7 cellular contexts compared by ENCODE assay signal in the genomic region with DNA sequence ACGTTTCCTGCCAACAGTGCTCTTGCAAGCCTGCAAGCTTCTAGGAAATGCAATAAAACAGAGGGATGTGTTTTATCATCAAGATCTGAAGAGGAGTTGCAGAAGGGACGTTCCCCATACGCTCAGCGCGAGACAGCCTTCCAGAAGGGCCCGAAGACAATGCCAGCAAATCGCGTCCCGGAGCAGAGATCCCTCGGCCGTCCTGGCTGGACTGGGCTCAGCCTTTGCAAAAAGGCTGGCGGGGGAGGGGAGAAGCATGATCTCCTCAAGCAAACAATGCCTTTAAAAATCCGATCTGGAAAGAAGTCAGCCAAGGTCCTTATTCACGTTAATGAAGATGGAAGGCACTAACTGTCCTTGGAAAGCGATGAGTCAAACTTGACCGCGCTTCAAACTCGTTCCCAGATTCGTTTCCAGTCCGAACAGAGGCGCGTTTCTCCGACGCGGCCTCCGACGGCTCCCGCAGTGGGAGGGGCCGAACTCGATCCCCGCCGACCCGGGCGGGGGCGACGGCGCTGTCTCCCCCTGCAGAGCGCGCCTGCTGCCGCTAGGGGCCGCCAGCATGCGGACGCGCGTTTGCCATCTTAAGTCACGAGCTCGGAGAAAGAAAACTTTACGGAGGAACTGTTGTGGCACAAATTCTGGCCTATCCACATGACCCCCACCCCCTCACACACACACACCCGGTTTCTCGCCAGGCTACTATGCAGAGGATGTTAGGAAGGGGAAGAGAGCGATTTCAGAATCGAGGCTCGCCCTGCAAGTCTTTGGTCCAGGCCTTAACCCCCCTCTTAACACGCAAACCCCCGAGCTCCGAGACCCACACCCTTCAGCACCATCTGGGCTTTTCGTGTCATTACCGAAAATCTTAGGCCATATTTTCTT. TPM values are rescaled to one million over a fixed set of nuclear protein-coding genes. Genes with fewer than 3 reads are reported as not detected.
DNase-seq lines count a peak whose midpoint lies in the region; ATAC-seq and TF ChIP-seq lines count a peak whose summit lies in the region.

No MANE protein-coding gene starts in this region.

- H3K4me1 ChIP-seq in naive thymus-derived CD4-positive, alpha-beta T cell (ENCODE audit: control insufficient read depth in 2 of 2, insufficient read depth in 2 of 2, low read length in 2 of 2): peaks cover 12 to 23% of the 10 kb centered on the region in 2 donors

- CTCF ChIA-PET in naive thymus-derived CD4-positive, alpha-beta T cell (lab: Charles Lee): interaction anchor here (0.6 to 8.2 kb wide), 55 partner anchors 8 to 1689 kb away, joined by 3 to 322 read pairs (median 4); a partner anchor contains a TSS

- peak overlapping the region; percentile 72 for H3K27ac ChIP-seq in naive thymus-derived CD4-positive, alpha-beta T cell (ENCODE audit: low read depth, low read length)

- H3K36me3 Mint-ChIP-seq in naive thymus-derived CD4-positive, alpha-beta T cell: peaks cover 0 to 14% (median 0%) of the 10 kb centered on the region in 5 donors
- H3K36me3 Mint-ChIP-seq in stimulated activated naive CD8-positive, alpha-beta T cell treated with anti-CD3 and anti-CD28 coated beads, Interleukin-15, Interleukin-2, amounts not matched to agents 100 ng/mL and 50 ng/mL, for 24 hours (ENCODE audit: low read depth): peaks cover 13% of the 10 kb centered on the region

- H3K9me3 Mint-ChIP-seq in naive thymus-derived CD4-positive, alpha-beta T cell: no peaks in the 10 kb centered on the region
- no peaks in the 10 kb centered on the region for H3K9me3 Mint-ChIP-seq in stimulated activated naive CD8-positive, alpha-beta T cell treated with anti-CD3 and anti-CD28 coated beads, Interleukin-15, Interleukin-2, amounts not matched to agents 100 ng/mL and 50 ng/mL, for 24 hours

- intact Hi-C loops in naive thymus-derived CD4-positive, alpha-beta T cell (cut with micrococcal nuclease): loop anchor here (1.0 to 10.0 kb wide), 17 partner anchors 7 to 1803 kb away; a partner anchor contains a TSS

- peak; percentile 47 for ATAC-seq in HG03354 (IDR thresholded peaks at IDR 0.05; ENCODE audit: poor library complexity, severe bottlenecking, unreplicated experiment)
- peak; percentile 65 for ATAC-seq in naive thymus-derived CD4-positive, alpha-beta T cell

- peak overlapping the region; percentile 86 to 100 (median 98) for H3K4me3 Mint-ChIP-seq in naive thymus-derived CD4-positive, alpha-beta T cell
- peak overlapping the region; percentile 92 for H3K4me3 Mint-ChIP-seq in stimulated activated naive CD8-positive, alpha-beta T cell treated with anti-CD3 and anti-CD28 coated beads, Interleukin-15, Interleukin-2, amounts not matched to agents 100 ng/mL and 50 ng/mL, for 24 hours

- H3K27me3 Mint-ChIP-seq in naive thymus-derived CD4-positive, alpha-beta T cell: peaks cover 0 to 12% (median 0%) of the 10 kb centered on the region in 5 donors
- H3K27me3 Mint-ChIP-seq in stimulated activated naive CD8-positive, alpha-beta T cell treated with anti-CD3 and anti-CD28 coated beads, Interleukin-15, Interleukin-2, amounts not matched to agents 100 ng/mL and 50 ng/mL, for 24 hours: no peaks in the 10 kb centered on the region

- DNase-seq in GM12865 (ENCODE audit: low read depth): peak; percentile 70
- DNase-seq in OCI-M1 (lab: John Stamatoyannopoulos, UW): peak; percentile 65
- DNase-seq in activated effector memory CD4-positive, alpha-beta T cell treated with Interleukin-2 at 50 U/mL for 16 hours: peak; percentile 77
- peak; percentile 91 for DNase-seq in fibroblast of peridontal ligament (ENCODE audit: extremely low read depth)
- peak; percentile 63 to 86 (median 77) for DNase-seq in naive thymus-derived CD4-positive, alpha-beta T cell

- peaks cover 31 to 73% (median 43%) of the 10 kb centered on the region in 7 donors for H3K4me1 Mint-ChIP-seq in naive thymus-derived CD4-positive, alpha-beta T cell
- H3K4me1 Mint-ChIP-seq in stimulated activated naive CD8-positive, alpha-beta T cell treated with anti-CD3 and anti-CD28 coated beads, Interleukin-15, Interleukin-2, amounts not matched to agents 100 ng/mL and 50 ng/mL, for 24 hours (ENCODE audit: low read depth): peaks cover 65% of the 10 kb centered on the region

- H3K27me3 ChIP-seq in naive thymus-derived CD4-positive, alpha-beta T cell (ENCODE audit: control insufficient read depth in 2 of 2, insufficient read depth in 2 of 2, low read length in 2 of 2): no peaks in the 10 kb centered on the region

- POLR2A ChIA-PET in naive thymus-derived CD4-positive, alpha-beta T cell (lab: Charles Lee): interaction anchor here (0.5 to 3.8 kb wide), 13 partner anchors 10 to 1407 kb away, joined by 3 to 33 read pairs (median 4); a partner anchor contains a TSS

- H3K27ac Mint-ChIP-seq in naive thymus-derived CD4-positive, alpha-beta T cell: peak overlapping the region; percentile 93 to 100 (median 100)
- H3K27ac Mint-ChIP-seq in stimulated activated naive CD8-positive, alpha-beta T cell treated with anti-CD3 and anti-CD28 coated beads, Interleukin-15, Interleukin-2, amounts not matched to agents 100 ng/mL and 50 ng/mL, for 24 hours: peak overlapping the region; percentile 98

- peak; percentile 98 for TF ChIP-seq CTCF in GM12865 (IDR thresholded peaks at IDR 0.05; ENCODE audit: insufficient read depth, low read depth, low read length, missing control alignments)

- H3K36me3 ChIP-seq in naive thymus-derived CD4-positive, alpha-beta T cell (ENCODE audit: control insufficient read depth in 2 of 3, insufficient read depth in 3 of 3, low read length in 3 of 3): peaks cover 0 to 6% (median 0%) of the 10 kb centered on the region in 3 experiments

- peak overlapping the region; percentile 50 for H3K4me3 ChIP-seq in GM12865 (ENCODE audit: low read depth, low read length)
- H3K4me3 ChIP-seq in naive thymus-derived CD4-positive, alpha-beta T cell (ENCODE audit: low read length): peak overlapping the region; percentile 79

- no peaks in the 10 kb centered on the region for H3K9me3 ChIP-seq in naive thymus-derived CD4-positive, alpha-beta T cell (ENCODE audit: control insufficient read depth in 2 of 3, low read length in 3 of 3)

RNA-seq across cellular contexts. Expression of a gene that starts 5.5 kb away (rescaled TPM):
- 100 to 1,000 TPM in 1 of 5 experiments, 10 to 100 TPM in 4; 13.4 to 154 (median 29.5) TPM for total RNA-seq in naive thymus-derived CD4-positive, alpha-beta T cell
- 1 to 10 TPM in 1 of 2 donors, under 1 TPM in 1; 0.63 to 2.4 TPM for polyA plus RNA-seq in naive thymus-derived CD4-positive, alpha-beta T cell

RNA-seq across cellular contexts. Expression of a gene that starts 37.4 kb away (rescaled TPM):
- not detected for total RNA-seq in naive thymus-derived CD4-positive, alpha-beta T cell
- not detected for polyA plus RNA-seq in naive thymus-derived CD4-positive, alpha-beta T cell

Comparison
In these comparisons a context has a peak if more than half of its experiments do, and no peak if none do; other contexts are left out.
1. Peak in every context shown above with its lines: DNase-seq, ATAC-seq, H3K4me3 ChIP-seq and H3K27ac ChIP-seq.